Comparison of ENCODE assay signal across 8 cellular contexts in the genomic region with DNA sequence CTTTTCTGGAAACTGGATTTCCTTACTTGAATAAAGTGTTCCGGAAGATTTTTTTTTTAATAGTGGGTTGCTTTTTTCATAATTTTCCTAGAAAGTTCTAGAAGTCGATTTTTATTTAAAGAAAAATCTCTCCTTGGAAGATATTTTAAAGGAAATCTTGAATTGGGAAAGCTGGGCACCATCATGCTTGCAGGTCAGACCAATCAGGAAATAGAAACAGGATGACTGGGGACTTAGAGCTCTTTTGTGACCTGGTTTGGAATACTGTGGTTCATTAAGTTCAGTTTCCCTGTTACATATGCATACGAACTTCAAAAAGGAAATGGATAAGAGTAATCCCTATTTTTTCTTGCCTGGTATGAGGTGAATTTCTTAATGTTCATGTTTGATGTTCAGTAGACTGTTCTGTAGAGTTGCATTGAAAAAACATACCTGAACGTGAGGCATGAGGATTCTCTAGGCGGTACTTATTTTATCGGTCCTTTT. TPM values are rescaled to one million over a fixed set of nuclear protein-coding genes. Genes with fewer than 3 reads are reported as not detected.
A peak's percentile ranks its signal among the peaks of the same experiment; 100 is the strongest.
DNase-seq lines count a peak whose midpoint lies in the region; ATAC-seq and TF ChIP-seq lines count a peak whose summit lies in the region.

No MANE protein-coding gene starts in this region.

- no peak overlapping the region for H3K56ac ChIP-seq in H9 (ENCODE audit: insufficient read length, low read depth, low read length)

- no peak overlapping the region for H3T11ph ChIP-seq in H9 (ENCODE audit: low read length)

- H3K4me3 ChIP-seq in AG10803 (ENCODE audit: low read length) (peak overlapping the region; percentile 83), neural progenitor cell (peak overlapping the region; percentile 98)

- no peak overlapping the region for H2AK5ac ChIP-seq in H9 (ENCODE audit: insufficient read length, low read length)

- no peak overlapping the region for H2BK12ac ChIP-seq in H9 (ENCODE audit: insufficient read length, low read depth, low read length)

- no peak overlapping the region for H3K23ac ChIP-seq in H9 (ENCODE audit: insufficient read length, low read depth, low read length)

- H4K20me1 ChIP-seq in H9 (ENCODE audit: control insufficient read depth, insufficient read depth, insufficient read length) (no peaks in the 10 kb centered on the region), neural progenitor cell (ENCODE audit: low read depth) (peaks cover 47% of the 10 kb centered on the region)

- no peak for ATAC-seq in GM18868 (IDR thresholded peaks at IDR 0.05; ENCODE audit: unreplicated experiment)
- no peak for ATAC-seq in GM21423 (IDR thresholded peaks at IDR 0.05; ENCODE audit: unreplicated experiment)

- no peak overlapping the region for H2BK120ac ChIP-seq in H9 (ENCODE audit: low read depth, low read length, poor library complexity, severe bottlenecking)

- H3K4me1 ChIP-seq in H9 (ENCODE audit: insufficient read depth, low read length) (no peaks in the 10 kb centered on the region; the same call in 1 of the 2 replicates), neural progenitor cell (peaks cover 24% of the 10 kb centered on the region)

- TF ChIP-seq CTCF in AG10803 (conservative IDR thresholded peaks at IDR 0.05; ENCODE audit: low read length), result no peak
- no peak for TF ChIP-seq CTCF in H9 (conservative IDR thresholded peaks at IDR 0.05)
- no peak for TF ChIP-seq CTCF in neural progenitor cell (IDR thresholded peaks at IDR 0.05)

- no peak overlapping the region for H4K5ac ChIP-seq in H9 (ENCODE audit: insufficient read length, low read depth, low read length)

- H3K23me2 ChIP-seq in H9 (ENCODE audit: insufficient read length, low read depth, low read length, poor library complexity, severe bottlenecking), result peaks cover 12% of the 10 kb centered on the region

- H3K27me3 ChIP-seq in H9 (ENCODE audit: insufficient read depth, low read length) (no peaks in the 10 kb centered on the region), neural progenitor cell (no peaks in the 10 kb centered on the region)

- no peak overlapping the region for H2BK20ac ChIP-seq in H9 (ENCODE audit: low read depth, low read length, poor library complexity, severe bottlenecking)

- H3K9me3 Mint-ChIP-seq in H9, result peaks cover 0 to 3% of the 10 kb centered on the region in 2 experiments; a peak in 1 of 5 replicates
- H3K9me3 Mint-ChIP-seq in neural progenitor cell, result no peaks in the 10 kb centered on the region

- no peak overlapping the region for H2BK15ac ChIP-seq in H9 (ENCODE audit: low read depth, low read length)

- DNase-seq in AG10803 (ENCODE audit: low read depth) (peak; percentile 42), H9 (no peak), SK-N-DZ (ENCODE audit: low spot score) (peak; percentile 37), epithelial cell of prostate (ENCODE audit: low read depth, low spot score) (no peak), neural progenitor cell (ENCODE audit: low spot score) (peak; percentile 52), middle frontal gyrus (ENCODE audit: extremely low spot score, low spot score) (no peak)

- H3K9ac ChIP-seq in H9 (ENCODE audit: extremely low read depth, insufficient read length, low read length) (peak overlapping the region; percentile 60), neural progenitor cell (peak overlapping the region; percentile 79)

- H2AFZ ChIP-seq in H9 (ENCODE audit: low read length) (no peak overlapping the region), neural progenitor cell (replicated peaks) (peak overlapping the region; percentile 55)

- H3K79me2 ChIP-seq in H9 (ENCODE audit: insufficient read depth, low read length), result peaks cover 11% of the 10 kb centered on the region; the same call in 1 of the 2 replicates
- H3K79me2 ChIP-seq in neural progenitor cell (ENCODE audit: low read depth), result peaks cover 60% of the 10 kb centered on the region

- no peak overlapping the region for H3K14ac ChIP-seq in H9 (ENCODE audit: insufficient read depth, low read length)

- H3K4me1 Mint-ChIP-seq in H9 (peaks cover 25 to 28% of the 10 kb centered on the region in 2 experiments), neural progenitor cell (peaks cover 23% of the 10 kb centered on the region)

- WGBS in H9 (ENCODE audit: extremely low coverage, insufficient read length, low lambda C conversion rate), result no CpG with 5 or more reads among the region's 6 CpGs

- H3K4me2 ChIP-seq in H9 (ENCODE audit: insufficient read depth, insufficient read length, low read length) (peak overlapping the region; percentile 92), neural progenitor cell (peak overlapping the region; percentile 81)

- H3K18ac ChIP-seq in H9 (ENCODE audit: insufficient read length, low read depth, low read length), result no peak overlapping the region

- H3K27ac ChIP-seq in H9 (ENCODE audit: insufficient read length, low read depth, low read length), result no peak overlapping the region
- peak overlapping the region; percentile 75 for H3K27ac ChIP-seq in epithelial cell of prostate
- peak overlapping the region; percentile 87 for H3K27ac ChIP-seq in neural progenitor cell

- H3K4me3 Mint-ChIP-seq in H9 (peak overlapping the region; percentile 99 to 100), neural progenitor cell (peak overlapping the region; percentile 100)

- peaks cover 30% of the 10 kb centered on the region for H3F3A ChIP-seq in neural progenitor cell (ENCODE audit: low read depth)

- no peak overlapping the region for H4K8ac ChIP-seq in H9 (replicated peaks; ENCODE audit: insufficient read length, low read depth, low read length)

- no peak overlapping the region for H2BK5ac ChIP-seq in H9 (ENCODE audit: insufficient read length, low read length)

- H3K9me3 ChIP-seq in H9 (ENCODE audit: control insufficient read depth, low read depth, low read length), result no peaks in the 10 kb centered on the region
- no peaks in the 10 kb centered on the region for H3K9me3 ChIP-seq in neural progenitor cell (ENCODE audit: low read depth)

- H4K91ac ChIP-seq in H9 (ENCODE audit: insufficient read length, low read depth, low read length), result no peak overlapping the region

- H3K79me1 ChIP-seq in H9 (ENCODE audit: insufficient read depth, low read depth, low read length, poor library complexity, severe bottlenecking), result no peaks in the 10 kb centered on the region

- H3K36me3 Mint-ChIP-seq in H9 (ENCODE audit: insufficient read depth in 1 of 3, low read depth in 3 of 3), result peaks cover 0 to 2% (median 0%) of the 10 kb centered on the region in 3 experiments; a peak in 1 of 7 replicates
- H3K36me3 Mint-ChIP-seq in neural progenitor cell, result no peaks in the 10 kb centered on the region

- no peak overlapping the region for H3K4ac ChIP-seq in H9 (ENCODE audit: low read depth, low read length)

- no peaks in the 10 kb centered on the region for H3K36me3 ChIP-seq in neural progenitor cell

- H3K27ac Mint-ChIP-seq in H9 (no peak overlapping the region), neural progenitor cell (no peak overlapping the region)

- H3K27me3 Mint-ChIP-seq in H9 (ENCODE audit: low read depth) (no peaks in the 10 kb centered on the region; the same call in 1 of the 2 replicates), neural progenitor cell (ENCODE audit: insufficient read depth, low read depth) (peaks cover 3% of the 10 kb centered on the region)

RNA-seq across cellular contexts. Expression of a gene that starts 1.2 kb away (rescaled TPM):
- 31.6 and 33.0 TPM in 2 replicates for total RNA-seq in H9 (2021)
- polyA plus RNA-seq in SK-N-DZ (2014; cell fraction: cytosol; rRNA removed), result 26.9 and 37.7 TPM in 2 replicates
- 20.4 and 20.6 TPM in 2 replicates for polyA plus RNA-seq in SK-N-DZ (2014; cell fraction: nucleus; rRNA removed)
- total RNA-seq in neural progenitor cell (ENCODE audit: low replicate concordance), result 34.2 and 43.1 TPM in 2 replicates

Comparison
In these comparisons a context has a peak if more than half of its experiments do, and no peak if none do; other contexts are left out.
1. DNase-seq: peak in AG10803 (single experiment), SK-N-DZ (single experiment) and neural progenitor cell (single experiment); none in H9 (single experiment), epithelial cell of prostate (single experiment) and middle frontal gyrus (single experiment).